11 cellular contexts compared by ENCODE assay signal in genomic region chr5:131530706-131531331, GRCh38.
DNase-seq lines count a peak whose midpoint lies in the region; ATAC-seq and TF ChIP-seq lines count a peak whose summit lies in the region.
"Had no signal": no experiment of that assay in that cellular context is flagged by ENCODE, and none has a peak within 500 bp of the region (broad histone marks: within the 10 kb centered on the region; RNA-seq: fewer than 3 reads in every experiment).

No MANE protein-coding gene starts in this region.

- H3K56ac ChIP-seq in IMR-90 (ENCODE audit: extremely low read depth, insufficient read depth, low read length): no peak overlapping the region

- H2AFZ ChIP-seq in IMR-90 (replicated peaks; ENCODE audit: low read length, poor library complexity): no peak overlapping the region

- H2BK20ac ChIP-seq in IMR-90 (ENCODE audit: low read depth, low read length): no peak overlapping the region

- H3K4me2 ChIP-seq in IMR-90 (ENCODE audit: low read depth, low read length): no peak overlapping the region; the same call in 1 of the 2 replicates

- no peak overlapping the region for H3K4me3 ChIP-seq in IMR-90 (ENCODE audit: insufficient read depth, low read depth, low read length)
- H3K4me3 ChIP-seq: Peyer's patch had no signal

- H3K14ac ChIP-seq in IMR-90 (replicated peaks; ENCODE audit: low read depth, low read length): no peak overlapping the region

- H3K36me3 ChIP-seq in IMR-90 (ENCODE audit: control insufficient read depth, insufficient read depth, low read length): no peaks in the 10 kb centered on the region
- H3K36me3 ChIP-seq: Peyer's patch had no signal

- peaks cover 4% of the 10 kb centered on the region for H3K4me1 ChIP-seq in IMR-90 (ENCODE audit: control insufficient read depth, insufficient read depth, low read length)

- H3K36me3 Mint-ChIP-seq in T-cell: peaks cover 23% of the 10 kb centered on the region

- peak overlapping the region; percentile 75 to 81 for H3K27ac Mint-ChIP-seq in T-cell
- H3K27ac Mint-ChIP-seq: stimulated activated naive B cell treated with anti-CD40 and anti-IgM and Interleukin-4, amounts not matched to agents 10 μg/mL and 1 μg/mL and 100 μg/mL, for 72 hours had no signal

- H3K79me1 ChIP-seq in IMR-90 (ENCODE audit: low read depth in 1 of 2, low read length in 2 of 2): peaks cover 12 to 42% of the 10 kb centered on the region in 2 experiments

- no peak overlapping the region for H4K8ac ChIP-seq in IMR-90 (ENCODE audit: low read depth in 2 of 2, low read length in 2 of 2)

- no peak overlapping the region for H4K91ac ChIP-seq in IMR-90 (ENCODE audit: insufficient read depth, low read depth, low read length)

- POLR2A ChIA-PET in IMR-90 (lab: Charles Lee; ENCODE audit: unreplicated experiment) (interaction anchor here (1.1 kb wide), 1 partner anchor 25 kb away, joined by 5 read pairs; no protein-coding TSS in a partner anchor), T-cell (lab: Charles Lee) (interaction anchor here (0.6 to 0.8 kb wide), 4 partner anchors 21 to 236 kb away, joined by 3 to 4 read pairs (median 3); no protein-coding TSS in a partner anchor)

- peaks cover 3% of the 10 kb centered on the region; the same call in 1 of the 2 replicates for H4K20me1 ChIP-seq in IMR-90 (ENCODE audit: insufficient read depth, low read length)

- in situ Hi-C loops in IMR-90 (cut with MboI; ENCODE audit: low sequenced_read_pairs): no loop called here

- peaks cover 4% of the 10 kb centered on the region; the same call in 1 of the 2 replicates for H3K9me1 ChIP-seq in IMR-90 (ENCODE audit: insufficient read depth, low read length)

- no peak overlapping the region for H2BK15ac ChIP-seq in IMR-90 (ENCODE audit: low read depth, low read length)

- intact Hi-C loops in IMR-90 (cut with micrococcal nuclease): no loop called here

- BruUV-seq in IMR-90 (replicated peaks; lab: Mats Ljungman, UMichigan): no TSS peak

- CTCF ChIA-PET in IMR-90 (lab: Yijun Ruan, JAX): interaction anchor here (0.5 to 1.3 kb wide), 3 partner anchors 11 to 1381 kb away, joined by 3 read pairs; no protein-coding TSS in a partner anchor
- CTCF ChIA-PET in T-cell (lab: Charles Lee): interaction anchor here (1.0 to 3.5 kb wide), 3 partner anchors 16 to 59 kb away, joined by 3 to 12 read pairs (median 10); no protein-coding TSS in a partner anchor

- no peak overlapping the region for H3K23ac ChIP-seq in IMR-90 (ENCODE audit: low read depth, low read length)

- ATAC-seq in IMR-90 (ENCODE audit: low read depth) (no peak), T-cell (replicated peaks in 1 of 4) (peak; percentile 42 to 62 (median 62))
- ATAC-seq: stimulated activated naive B cell treated with anti-CD40 and anti-IgM and Interleukin-4, amounts not matched to agents 10 μg/mL and 1 μg/mL and 100 μg/mL, for 72 hours had no signal

- H3K9me3 Mint-ChIP-seq in T-cell: no peaks in the 10 kb centered on the region
- H3K9me3 Mint-ChIP-seq: stimulated activated naive B cell treated with anti-CD40 and anti-IgM and Interleukin-4, amounts not matched to agents 10 μg/mL and 1 μg/mL and 100 μg/mL, for 72 hours had no signal

- H3K4ac ChIP-seq in IMR-90 (ENCODE audit: low read depth, low read length): no peak overlapping the region

- no peak overlapping the region for H2BK120ac ChIP-seq in IMR-90 (ENCODE audit: low read depth, low read length)

- no peaks in the 10 kb centered on the region for H3K27me3 ChIP-seq in IMR-90 (ENCODE audit: control insufficient read depth, insufficient read depth, low read length)
- H3K27me3 ChIP-seq: Peyer's patch had no signal

- no peak overlapping the region for H4K5ac ChIP-seq in IMR-90 (ENCODE audit: low read depth, low read length)

- no peak for TF ChIP-seq RAD21 in IMR-90 (IDR thresholded peaks at IDR 0.05; ENCODE audit: low read length)

- no peaks in the 10 kb centered on the region for H3K9me3 ChIP-seq in IMR-90 (ENCODE audit: control insufficient read depth, insufficient read depth, low read length)
- H3K9me3 ChIP-seq: Peyer's patch had no signal

- no peak overlapping the region for H3K18ac ChIP-seq in IMR-90 (ENCODE audit: low read depth, low read length)

- no peak overlapping the region for H2AK5ac ChIP-seq in IMR-90 (ENCODE audit: low read depth, low read length)

- 100% methylated on average over 1 of the region's 2 CpGs; no CpG with 5 or more reads in 1 of the 2 experiments for WGBS in IMR-90 (ENCODE audit: extremely low coverage in 2 of 2, insufficient read length in 1 of 2), 2 experiments

- TF ChIP-seq POLR2A in IMR-90 (IDR thresholded peaks at IDR 0.05; ENCODE audit: low read depth, low read length): no peak

- peaks cover 79 to 81% (median 81%) of the 10 kb centered on the region in 3 donors for H3K4me1 Mint-ChIP-seq in T-cell

- dilution Hi-C loops in IMR-90 (cut with HindIII; ENCODE audit: low sequenced_read_pairs, unreplicated experiment): no loop called here

- DNase-seq in NCI-H1105 treated with DMSO at 0.1 percent for 48 hours (lab: John Stamatoyannopoulos, UW) (peak; percentile 31), NCI-H1105 (lab: John Stamatoyannopoulos, UW) (no peak), IMR-90 (peak; percentile 25), T-cell (no peak), iris pigment epithelial cell (ENCODE audit: low read depth) (peak; percentile 33), GM03348 (ENCODE audit: low spot score) (no peak), NOMO-1 (lab: John Stamatoyannopoulos, UW; ENCODE audit: unreplicated experiment in 2 of 2) (no peak)
- DNase-seq in effector CD4-positive, alpha-beta T cell: no peak
- DNase-seq: cortex of kidney; Peyer's patch; stimulated activated naive B cell treated with anti-CD40 and anti-IgM and Interleukin-4, amounts not matched to agents 10 μg/mL and 1 μg/mL and 100 μg/mL, for 72 hours had no signal

- H2BK5ac ChIP-seq in IMR-90 (ENCODE audit: low read depth, low read length, poor library complexity, severe bottlenecking): no peak overlapping the region

- TF ChIP-seq CTCF in IMR-90 (conservative IDR thresholded peaks at IDR 0.05; ENCODE audit: low read depth, low read length): no peak

- H3K9ac ChIP-seq in IMR-90 (ENCODE audit: low read depth, low read length): no peak overlapping the region

- peak overlapping the region; percentile 32 to 44 (median 44) for H3K4me3 Mint-ChIP-seq in T-cell
- H3K4me3 Mint-ChIP-seq: stimulated activated naive B cell treated with anti-CD40 and anti-IgM and Interleukin-4, amounts not matched to agents 10 μg/mL and 1 μg/mL and 100 μg/mL, for 72 hours had no signal

- no peaks in the 10 kb centered on the region for H3K27me3 Mint-ChIP-seq in T-cell
- H3K27me3 Mint-ChIP-seq: stimulated activated naive B cell treated with anti-CD40 and anti-IgM and Interleukin-4, amounts not matched to agents 10 μg/mL and 1 μg/mL and 100 μg/mL, for 72 hours had no signal

- H2AK9ac ChIP-seq in IMR-90 (replicated peaks; ENCODE audit: low read depth, low read length, poor library complexity): no peak overlapping the region

- no peak overlapping the region for H3K27ac ChIP-seq in IMR-90 (ENCODE audit: insufficient read depth, low read length)
- H3K27ac ChIP-seq: Peyer's patch had no signal

TF ChIP-seq in IMR-90, 13 proteins besides CTCF, POLR2A, EP300 and RAD21:
- TF ChIP-seq CEBPB (IDR thresholded peaks at IDR 0.05; ENCODE audit: low read depth, low read length): no peak
- no peak for TF ChIP-seq NFE2L2 (IDR thresholded peaks at IDR 0.05; ENCODE audit: low read depth, low read length)

Comparison
In these comparisons a context has a peak if more than half of its experiments do, and no peak if none do; other contexts are left out.
1. DNase-seq: peak in NCI-H1105 treated with DMSO at 0.1 percent for 48 hours (single experiment), IMR-90 (single experiment) and iris pigment epithelial cell (single experiment); none in NCI-H1105 (single experiment), T-cell (0 of 34), effector CD4-positive, alpha-beta T cell (single experiment), GM03348 (single experiment) and NOMO-1 (0 of 2).